ENCODE assay signal across 11 cellular contexts in genomic region chr9:107299437-107299836, GRCh38. TPM values are rescaled to one million over a fixed set of nuclear protein-coding genes. Genes with fewer than 3 reads are reported as not detected.
A peak's percentile ranks its signal among the peaks of the same experiment; 100 is the strongest.
DNase-seq lines count a peak whose midpoint lies in the region; ATAC-seq and TF ChIP-seq lines count a peak whose summit lies in the region.
"Had no signal": no experiment of that assay in that cellular context is flagged by ENCODE, and none has a peak within 500 bp of the region (broad histone marks: within the 10 kb centered on the region; RNA-seq: fewer than 3 reads in every experiment).

No MANE protein-coding gene starts in this region.

- H3K27ac ChIP-seq in RWPE2 (ENCODE audit: poor library complexity, severe bottlenecking) (peak overlapping the region; percentile 54), gastroesophageal sphincter (no peak overlapping the region), testis (no peak overlapping the region)
- H3K27ac ChIP-seq: ascending aorta had no signal

- TF ChIP-seq CTCF in AG10803 (conservative IDR thresholded peaks at IDR 0.05; ENCODE audit: low read length) (peak; percentile 33; the same call in 1 of the 2 replicates), GM12873 (IDR thresholded peaks at IDR 0.05; ENCODE audit: insufficient read depth, low read depth, low read length, missing control alignments) (peak; percentile 6), RWPE2 (IDR thresholded peaks at IDR 0.05; ENCODE audit: poor library complexity, severe bottlenecking) (peak; percentile 25), gastroesophageal sphincter (IDR thresholded peaks at IDR 0.05) (peak in 3 of 4 experiments; percentile 17 to 24 (median 23)), testis (IDR thresholded peaks at IDR 0.05) (no peak)

- no peak overlapping the region for H3K4me3 ChIP-seq in AG10803 (ENCODE audit: low read length)
- no peak overlapping the region for H3K4me3 ChIP-seq in RWPE2 (ENCODE audit: severe bottlenecking)
- no peak overlapping the region for H3K4me3 ChIP-seq in gastroesophageal sphincter
- no peak overlapping the region for H3K4me3 ChIP-seq in testis
- H3K4me3 ChIP-seq: ascending aorta had no signal

- intact Hi-C loops in testis (cut with DNase I; ENCODE audit: low total_unique reads), result no loop called here

- TF ChIP-seq EP300 in gastroesophageal sphincter (IDR thresholded peaks at IDR 0.05), result no peak

- TF ChIP-seq POLR2A in gastroesophageal sphincter (IDR thresholded peaks at IDR 0.05) (no peak), testis (IDR thresholded peaks at IDR 0.05) (no peak)

- H3K36me3 ChIP-seq in RWPE2 (ENCODE audit: low read depth) (peaks cover 58% of the 10 kb centered on the region), gastroesophageal sphincter (peaks cover 0 to 16% of the 10 kb centered on the region in 2 donors), testis (ENCODE audit: low read depth, missing control alignments) (no peaks in the 10 kb centered on the region)
- H3K36me3 ChIP-seq: ascending aorta had no signal

- no peaks in the 10 kb centered on the region for H3K27me3 ChIP-seq in RWPE2 (ENCODE audit: insufficient read depth, poor library complexity, severe bottlenecking)
- H3K27me3 ChIP-seq in gastroesophageal sphincter, result no peaks in the 10 kb centered on the region
- no peaks in the 10 kb centered on the region for H3K27me3 ChIP-seq in testis
- H3K27me3 ChIP-seq: ascending aorta had no signal

- H3K4me1 ChIP-seq in RWPE2 (ENCODE audit: insufficient read depth, poor library complexity, severe bottlenecking), result peaks cover 32% of the 10 kb centered on the region
- peaks cover 0 to 69% (median 6%) of the 10 kb centered on the region in 3 donors for H3K4me1 ChIP-seq in gastroesophageal sphincter
- peaks cover 8% of the 10 kb centered on the region for H3K4me1 ChIP-seq in testis

- DNase-seq in AG10803 (ENCODE audit: low read depth) (no peak), RWPE2 (ENCODE audit: low spot score) (no peak), testis (no peak), mesenteric fat pad (ENCODE audit: low spot score) (no peak), NCI-H2029 (lab: John Stamatoyannopoulos, UW) (no peak)
- DNase-seq in activated CD4-positive, alpha-beta T cell treated with anti-CD3 and anti-CD28 coated beads, Interleukin-2, amount 50 U/mL, for 4 hours, result no peak
- DNase-seq: activated CD8-positive, alpha-beta memory T cell treated with anti-CD3 and anti-CD28 coated beads, Interleukin-2, amount 50 U/mL, for 48 hours; KBM-7 had no signal

- ATAC-seq in RWPE2 (ENCODE audit: low read depth), result no peak; the same call in 2 of the 3 replicates
- ATAC-seq in gastroesophageal sphincter, result no peak

- H3K9me3 ChIP-seq in RWPE2 (ENCODE audit: severe bottlenecking), result no peaks in the 10 kb centered on the region
- no peaks in the 10 kb centered on the region for H3K9me3 ChIP-seq in gastroesophageal sphincter
- no peaks in the 10 kb centered on the region for H3K9me3 ChIP-seq in testis
- H3K9me3 ChIP-seq: ascending aorta had no signal

- WGBS in gastroesophageal sphincter (ENCODE audit: low coverage in 1 of 2), 2 donors, result 20 to 35% methylated on average over 1 of the region's 1 CpG
- WGBS in testis, 2 donors, result 64 to 73% methylated on average over 1 of the region's 1 CpG

RNA-seq across cellular contexts. Expression of gene RAD23B, which starts 16.4 kb away (rescaled TPM):
- total RNA-seq in gastroesophageal sphincter, result 10 to 100 TPM; 64.3 to 96.5 (median 80.7) TPM
- total RNA-seq in testis, result 100 to 1,000 TPM; 116 to 199 TPM
- polyA plus RNA-seq in testis (ENCODE audit: insufficient read depth, low read depth, low replicate concordance), result 138 TPM
- total RNA-seq in mesenteric fat pad, result 165 TPM

Comparison
In these comparisons a context has a peak if more than half of its experiments do, and no peak if none do; other contexts are left out.
1. CTCF ChIP-seq: peak in AG10803 (single experiment), GM12873 (single experiment), RWPE2 (single experiment) and gastroesophageal sphincter (3 of 4); none in testis (0 of 3).